In genomic region chr1:42333662-42334239, GRCh38 we compare ENCODE assay signal across 8 cellular contexts. TPM values are rescaled to one million over a fixed set of nuclear protein-coding genes. Genes with fewer than 3 reads are reported as not detected.
A peak's percentile ranks its signal among the peaks of the same experiment; 100 is the strongest.
DNase-seq lines count a peak whose midpoint lies in the region; ATAC-seq and TF ChIP-seq lines count a peak whose summit lies in the region.

No MANE protein-coding gene starts in this region.

- peak overlapping the region; percentile 92 for H3K9ac ChIP-seq in iPS-20b (ENCODE audit: low read depth, low read length)

- H3K9me3 ChIP-seq in iPS-20b (ENCODE audit: insufficient read depth, low read depth, low read length) (no peaks in the 10 kb centered on the region), testis (no peaks in the 10 kb centered on the region)

- H3K27ac ChIP-seq in iPS-20b (ENCODE audit: low read length) = peak overlapping the region; percentile 83
- peak overlapping the region; percentile 95 to 96 for H3K27ac ChIP-seq in testis

- WGBS in testis, 2 donors = 1 to 3% methylated on average over 6 of the region's 6 CpGs

- H3K4me1 ChIP-seq in iPS-20b (ENCODE audit: insufficient read depth, low read length) (peaks cover 12% of the 10 kb centered on the region; the same call in 1 of the 2 replicates), testis (peaks cover 22% of the 10 kb centered on the region)

- CTCF ChIA-PET in activated CD4-positive, alpha-beta memory T cell treated with anti-CD3 and anti-CD28 coated beads, Interleukin-2, amount 10 ng/mL, durations not matched to agents 7 days and 5 days (lab: Charles Lee) = interaction anchor here (1.1 to 1.8 kb wide), 4 partner anchors 11 to 160 kb away, joined by 3 to 15 read pairs (median 4); no protein-coding TSS in a partner anchor

- H3K9me3 Mint-ChIP-seq in activated CD4-positive, alpha-beta memory T cell treated with anti-CD3 and anti-CD28 coated beads, Interleukin-2, amount 10 ng/mL, durations not matched to agents 7 days and 5 days = no peaks in the 10 kb centered on the region

- TF ChIP-seq CTCF in testis (IDR thresholded peaks at IDR 0.05) = no peak

- peaks cover 44% of the 10 kb centered on the region for H3K4me1 Mint-ChIP-seq in activated CD4-positive, alpha-beta memory T cell treated with anti-CD3 and anti-CD28 coated beads, Interleukin-2, amount 10 ng/mL, durations not matched to agents 7 days and 5 days

- peaks cover 12% of the 10 kb centered on the region for H3K36me3 Mint-ChIP-seq in activated CD4-positive, alpha-beta memory T cell treated with anti-CD3 and anti-CD28 coated beads, Interleukin-2, amount 10 ng/mL, durations not matched to agents 7 days and 5 days (ENCODE audit: low read depth)

- DNase-seq in CD1c-positive myeloid dendritic cell (ENCODE audit: extremely low spot score) (peak; percentile 15), H7 (no peak), testis (no peak), DMS114 treated with DMSO at 0.1 percent for 48 hours (lab: John Stamatoyannopoulos, UW; ENCODE audit: unreplicated experiment) (no peak)
- DNase-seq in activated CD4-positive, alpha-beta memory T cell treated with anti-CD3 and anti-CD28 coated beads, Interleukin-2, amount 10 ng/mL, durations not matched to agents 7 days and 5 days = no peak

- H3K27me3 ChIP-seq in H7 (ENCODE audit: control insufficient read depth, insufficient read depth, low read length) = no peaks in the 10 kb centered on the region
- H3K27me3 ChIP-seq in iPS-20b (ENCODE audit: insufficient read depth, low read length) = no peaks in the 10 kb centered on the region
- no peaks in the 10 kb centered on the region for H3K27me3 ChIP-seq in testis

- H3K27ac Mint-ChIP-seq in activated CD4-positive, alpha-beta memory T cell treated with anti-CD3 and anti-CD28 coated beads, Interleukin-2, amount 10 ng/mL, durations not matched to agents 7 days and 5 days = peak overlapping the region; percentile 84

- H3K4me3 Mint-ChIP-seq in activated CD4-positive, alpha-beta memory T cell treated with anti-CD3 and anti-CD28 coated beads, Interleukin-2, amount 10 ng/mL, durations not matched to agents 7 days and 5 days = peak overlapping the region; percentile 92

- POLR2A ChIA-PET in activated CD4-positive, alpha-beta memory T cell treated with anti-CD3 and anti-CD28 coated beads, Interleukin-2, amount 10 ng/mL, durations not matched to agents 7 days and 5 days (lab: Charles Lee) = interaction anchor here (0.8 to 1.9 kb wide), 8 partner anchors 11 to 349 kb away, joined by 3 to 16 read pairs (median 4); partner anchors contain the start of genes PPCS and YBX1

- TF ChIP-seq POLR2A in testis (IDR thresholded peaks at IDR 0.05) = no peak

- H3K36me3 ChIP-seq in H7 (replicated peaks; ENCODE audit: control insufficient read depth, insufficient read depth, low read length) = no peaks in the 10 kb centered on the region
- no peaks in the 10 kb centered on the region for H3K36me3 ChIP-seq in iPS-20b (ENCODE audit: insufficient read depth, low read depth, low read length)
- H3K36me3 ChIP-seq in testis (ENCODE audit: low read depth, missing control alignments) = no peaks in the 10 kb centered on the region

- intact Hi-C loops in testis (cut with DNase I; ENCODE audit: low total_unique reads) = no loop called here

- H3K4me3 ChIP-seq in H7 (ENCODE audit: insufficient read depth, low read depth, low read length) (peak overlapping the region; percentile 89), iPS-20b (ENCODE audit: low read length) (peak overlapping the region; percentile 98), testis (peak overlapping the region; percentile 90 to 100)

- ATAC-seq in HG02759 (IDR thresholded peaks at IDR 0.05; ENCODE audit: unreplicated experiment) = no peak
- ATAC-seq in HG03354 (IDR thresholded peaks at IDR 0.05; ENCODE audit: poor library complexity, severe bottlenecking, unreplicated experiment) = no peak

- H3K27me3 Mint-ChIP-seq in activated CD4-positive, alpha-beta memory T cell treated with anti-CD3 and anti-CD28 coated beads, Interleukin-2, amount 10 ng/mL, durations not matched to agents 7 days and 5 days = no peaks in the 10 kb centered on the region

RNA-seq across cellular contexts. Expression of gene FOXJ3, which starts 1.3 kb away (rescaled TPM):
- total RNA-seq in H7 (2014; rRNA removed; shearing (Covaris generic)) = 41.5 and 45.0 TPM in 2 replicates
- total RNA-seq in activated CD4-positive, alpha-beta memory T cell treated with anti-CD3 and anti-CD28 coated beads, Interleukin-2, amount 10 ng/mL, durations not matched to agents 7 days and 5 days = 10 to 100 TPM; 44.9 to 47.1 TPM
- 10 to 100 TPM; 64.4 to 80.1 TPM for total RNA-seq in testis
- polyA plus RNA-seq in testis (ENCODE audit: insufficient read depth, low read depth, low replicate concordance) = 38.9 TPM

RNA-seq across cellular contexts. Expression of gene RIMKLA, which starts 46.8 kb away (rescaled TPM):
- total RNA-seq in H7 (2014; rRNA removed; shearing (Covaris generic)) = 1.1 and 2.7 TPM in 2 replicates
- 1 to 10 TPM; 2.9 to 3.1 TPM for total RNA-seq in activated CD4-positive, alpha-beta memory T cell treated with anti-CD3 and anti-CD28 coated beads, Interleukin-2, amount 10 ng/mL, durations not matched to agents 7 days and 5 days
- total RNA-seq in testis = 1 to 10 TPM; 2.4 to 2.6 TPM
- 2.2 TPM for polyA plus RNA-seq in testis (ENCODE audit: insufficient read depth, low read depth, low replicate concordance)
